In the genomic region with DNA sequence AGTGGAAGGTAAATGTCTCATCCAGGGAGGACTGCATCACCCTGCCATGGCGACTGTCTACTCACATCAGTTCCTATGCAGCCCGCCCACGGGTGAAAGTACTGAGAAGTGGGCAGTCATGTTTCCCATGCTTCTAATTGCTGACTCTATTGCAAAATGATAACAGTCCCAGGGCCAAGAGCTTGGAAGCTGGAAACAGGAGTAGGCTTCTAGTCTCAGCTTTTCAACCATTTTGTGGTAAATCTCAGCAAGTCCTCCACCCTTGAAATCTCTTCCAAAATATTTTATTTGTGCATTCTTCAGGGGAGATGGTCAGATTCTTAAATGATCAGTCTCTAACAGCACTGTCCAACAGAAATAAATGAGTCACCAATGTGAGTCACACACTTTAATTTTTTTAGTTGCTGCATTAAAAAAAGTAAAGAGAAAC, we compare ENCODE assay signal across 12 cellular contexts.
DNase-seq lines count a peak whose midpoint lies in the region; ATAC-seq and TF ChIP-seq lines count a peak whose summit lies in the region.
"Had no signal": no experiment of that assay in that cellular context is flagged by ENCODE, and none has a peak within 500 bp of the region (broad histone marks: within the 10 kb centered on the region; RNA-seq: fewer than 3 reads in every experiment).

No MANE protein-coding gene starts in this region.

- no peaks in the 10 kb centered on the region for H3K9me3 Mint-ChIP-seq in activated CD8-positive, alpha-beta T cell treated with anti-CD3 and anti-CD28 coated beads, Interleukin-2, amount 10 ng/mL, durations not matched to agents 7 days and 5 days (ENCODE audit: insufficient read depth)
- no peaks in the 10 kb centered on the region for H3K9me3 Mint-ChIP-seq in immature natural killer cell
- H3K9me3 Mint-ChIP-seq in Calu3 (ENCODE audit: low read depth, unreplicated experiment): no peaks in the 10 kb centered on the region
- H3K9me3 Mint-ChIP-seq: central memory CD8-positive, alpha-beta T cell; neural crest cell had no signal

- peaks cover 50% of the 10 kb centered on the region for H3K4me1 Mint-ChIP-seq in activated CD8-positive, alpha-beta T cell treated with anti-CD3 and anti-CD28 coated beads, Interleukin-2, amount 10 ng/mL, durations not matched to agents 7 days and 5 days (ENCODE audit: low read depth)
- H3K4me1 Mint-ChIP-seq in immature natural killer cell (peaks cover 87 to 95% of the 10 kb centered on the region in 2 donors), Calu3 (ENCODE audit: low read depth, unreplicated experiment) (peaks cover 8% of the 10 kb centered on the region)
- H3K4me1 Mint-ChIP-seq: neural crest cell had no signal

- H3K27me3 Mint-ChIP-seq in activated CD8-positive, alpha-beta T cell treated with anti-CD3 and anti-CD28 coated beads, Interleukin-2, amount 10 ng/mL, durations not matched to agents 7 days and 5 days (ENCODE audit: low read depth): no peaks in the 10 kb centered on the region
- peaks cover 12 to 28% (median 21%) of the 10 kb centered on the region in 3 donors for H3K27me3 Mint-ChIP-seq in immature natural killer cell (ENCODE audit: low read depth in 3 of 3)
- H3K27me3 Mint-ChIP-seq in Calu3 (ENCODE audit: unreplicated experiment): peaks cover 76% of the 10 kb centered on the region
- H3K27me3 Mint-ChIP-seq: central memory CD8-positive, alpha-beta T cell had no signal

- intact Hi-C loops in Calu3 (cut with micrococcal nuclease; ENCODE audit: unreplicated experiment): no loop called here

- no peak overlapping the region for H3K27ac ChIP-seq in Peyer's patch
- H3K27ac ChIP-seq: uterus had no signal

- no peak for TF ChIP-seq POLR2A in Peyer's patch (IDR thresholded peaks at IDR 0.05)

- H3K27me3 ChIP-seq in Peyer's patch: no peaks in the 10 kb centered on the region
- H3K27me3 ChIP-seq: uterus had no signal

- no peak for ATAC-seq in activated CD8-positive, alpha-beta T cell treated with anti-CD3 and anti-CD28 coated beads, Interleukin-2, amount 10 ng/mL, durations not matched to agents 7 days and 5 days
- no peak for ATAC-seq in GM18873 (IDR thresholded peaks at IDR 0.05; ENCODE audit: low FRiP score, unreplicated experiment)

- CTCF ChIA-PET in activated CD8-positive, alpha-beta T cell treated with anti-CD3 and anti-CD28 coated beads, Interleukin-2, amount 10 ng/mL, durations not matched to agents 7 days and 5 days (lab: Charles Lee): interaction anchor here (0.9 to 8.0 kb wide), 7 partner anchors 8 to 105 kb away, joined by 3 to 116 read pairs (median 59); no protein-coding TSS in a partner anchor
- CTCF ChIA-PET in Calu3 (lab: Charles Lee): no interaction called here

- H3K36me3 ChIP-seq in Peyer's patch: no peaks in the 10 kb centered on the region
- H3K36me3 ChIP-seq: uterus had no signal

- H3K27ac Mint-ChIP-seq in activated CD8-positive, alpha-beta T cell treated with anti-CD3 and anti-CD28 coated beads, Interleukin-2, amount 10 ng/mL, durations not matched to agents 7 days and 5 days: no peak overlapping the region
- H3K27ac Mint-ChIP-seq in immature natural killer cell: peak overlapping the region; percentile 99 to 100 (median 100)
- no peak overlapping the region for H3K27ac Mint-ChIP-seq in Calu3 (ENCODE audit: unreplicated experiment)

- POLR2A ChIA-PET in activated CD8-positive, alpha-beta T cell treated with anti-CD3 and anti-CD28 coated beads, Interleukin-2, amount 10 ng/mL, durations not matched to agents 7 days and 5 days (lab: Charles Lee): no interaction called here

- no peaks in the 10 kb centered on the region for H3K36me3 Mint-ChIP-seq in activated CD8-positive, alpha-beta T cell treated with anti-CD3 and anti-CD28 coated beads, Interleukin-2, amount 10 ng/mL, durations not matched to agents 7 days and 5 days (ENCODE audit: low read depth)
- H3K36me3 Mint-ChIP-seq in immature natural killer cell (peaks cover 0 to 3% (median 3%) of the 10 kb centered on the region in 3 donors), Calu3 (ENCODE audit: insufficient read depth, unreplicated experiment) (no peaks in the 10 kb centered on the region)

- H3K9me3 ChIP-seq in Peyer's patch: no peaks in the 10 kb centered on the region
- H3K9me3 ChIP-seq: uterus had no signal

- no peak overlapping the region for H3K4me3 ChIP-seq in Peyer's patch
- H3K4me3 ChIP-seq: uterus had no signal

- no TSS peak for BruUV-seq in Calu3 (replicated peaks; lab: Mats Ljungman, UMichigan)

- DNase-seq in AG08396 (ENCODE audit: low spot score) (peak; percentile 42), GM04503 (ENCODE audit: low read depth) (peak; percentile 91), immature natural killer cell (no peak), Calu3 (no peak), Peyer's patch (no peak)
- DNase-seq in activated CD8-positive, alpha-beta T cell treated with anti-CD3 and anti-CD28 coated beads, Interleukin-2, amount 10 ng/mL, durations not matched to agents 7 days and 5 days: no peak
- no peak for DNase-seq in stimulated activated naive CD4-positive, alpha-beta T cell treated with Interleukin-2 at 50 U/mL for 16 hours (lab: John Stamatoyannopoulos, UW)
- DNase-seq: NCI-H1092 treated with DMSO at 0.1 percent for 48 hours, uterus had no signal

- peak overlapping the region; percentile 10 for H3K4me3 Mint-ChIP-seq in activated CD8-positive, alpha-beta T cell treated with anti-CD3 and anti-CD28 coated beads, Interleukin-2, amount 10 ng/mL, durations not matched to agents 7 days and 5 days
- H3K4me3 Mint-ChIP-seq in immature natural killer cell (peak overlapping the region; percentile 2 to 95 (median 91)), Calu3 (ENCODE audit: low read depth, unreplicated experiment) (no peak overlapping the region)
- H3K4me3 Mint-ChIP-seq: neural crest cell had no signal

- no peaks in the 10 kb centered on the region for H3K4me1 ChIP-seq in Peyer's patch
- H3K4me1 ChIP-seq: uterus had no signal

- TF ChIP-seq CTCF in Calu3 (IDR thresholded peaks at IDR 0.05; ENCODE audit: unreplicated experiment) (no peak), Peyer's patch (IDR thresholded peaks at IDR 0.05) (no peak)

Comparison
In these comparisons a context has a peak if more than half of its experiments do, and no peak if none do; other contexts are left out.
1. DNase-seq: peak in AG08396 (single experiment) and GM04503 (single experiment); none in activated CD8-positive, alpha-beta T cell treated with anti-CD3 and anti-CD28 coated beads, Interleukin-2, amount 10 ng/mL, durations not matched to agents 7 days and 5 days (single experiment), immature natural killer cell (0 of 3), stimulated activated naive CD4-positive, alpha-beta T cell treated with Interleukin-2 at 50 U/mL for 16 hours (single experiment), Calu3 (single experiment) and Peyer's patch (0 of 3).
2. H3K27ac Mint-ChIP-seq: peak in immature natural killer cell (6 of 6); none in activated CD8-positive, alpha-beta T cell treated with anti-CD3 and anti-CD28 coated beads, Interleukin-2, amount 10 ng/mL, durations not matched to agents 7 days and 5 days (single experiment) and Calu3 (single experiment).